Comparison of ENCODE assay signal across 10 cellular contexts in genomic region chr9:137310190-137311052, GRCh38. TPM values are rescaled to one million over a fixed set of nuclear protein-coding genes. Genes with fewer than 3 reads are reported as not detected.
A peak's percentile ranks its signal among the peaks of the same experiment; 100 is the strongest.
DNase-seq lines count a peak whose midpoint lies in the region; FAIRE-seq and TF ChIP-seq lines count a peak whose summit lies in the region.
"Had no signal": no experiment of that assay in that cellular context is flagged by ENCODE, and none has a peak within 500 bp of the region (broad histone marks: within the 10 kb centered on the region; RNA-seq: fewer than 3 reads in every experiment).

No MANE protein-coding gene starts in this region.

- no peak overlapping the region for H3K9ac ChIP-seq in kidney (ENCODE audit: low read length in 2 of 2)

- no peak for FAIRE-seq in GM12891 (lab: Jason Lieb, UNC)
- no peak for FAIRE-seq in kidney (lab: Jason Lieb, UNC)

- H3K9me3 ChIP-seq in kidney (ENCODE audit: control insufficient read depth in 1 of 2, low read length in 2 of 2) (no peaks in the 10 kb centered on the region), tibial artery (no peaks in the 10 kb centered on the region), testis (no peaks in the 10 kb centered on the region)

- H3K36me3 ChIP-seq in kidney (ENCODE audit: control insufficient read depth in 1 of 2, insufficient read depth in 2 of 2, low read length in 2 of 2) (no peaks in the 10 kb centered on the region), tibial artery (no peaks in the 10 kb centered on the region), testis (ENCODE audit: low read depth, missing control alignments) (no peaks in the 10 kb centered on the region)

- H3K4me1 ChIP-seq in kidney (ENCODE audit: control insufficient read depth in 1 of 2, insufficient read depth in 1 of 2, low read depth in 1 of 2, low read length in 2 of 2) = peaks cover 8 to 15% of the 10 kb centered on the region in 2 donors
- H3K4me1 ChIP-seq in tibial artery = peaks cover 0 to 62% (median 24%) of the 10 kb centered on the region in 4 donors
- H3K4me1 ChIP-seq in testis = peaks cover 27% of the 10 kb centered on the region

- DNase-seq in GM12891 (ENCODE audit: insufficient read length, low spot score) (peak; percentile 30), RPMI8226 (peak; percentile 69), kidney (peak; percentile 83), NCI-H345 (lab: John Stamatoyannopoulos, UW) (no peak), SIG-M5 treated with dmso at 0.1 percent for 504 hours (lab: John Stamatoyannopoulos, UW; ENCODE audit: unreplicated experiment) (no peak), tibial artery (no peak), testis (no peak)
- DNase-seq: NCI-H1092 treated with DMSO at 0.1 percent for 48 hours had no signal

- intact Hi-C loops in kidney (cut with DNase I) (no loop called here), tibial artery (cut with DNase I; ENCODE audit: low total_unique reads) (no loop called here), testis (cut with DNase I; ENCODE audit: low total_unique reads) (loop anchor here (10.0 kb wide), 1 partner anchor 94 kb away; no protein-coding TSS in a partner anchor)

- H3K4me3 ChIP-seq in kidney (ENCODE audit: low read length in 2 of 2) (no peak overlapping the region), tibial artery (no peak overlapping the region), testis (no peak overlapping the region)

- TF ChIP-seq CTCF in 22Rv1 (IDR thresholded peaks at IDR 0.05) (no peak), kidney (IDR thresholded peaks at IDR 0.05; ENCODE audit: borderline replicate concordance, extremely low read depth, insufficient read depth) (no peak), tibial artery (IDR thresholded peaks at IDR 0.05) (no peak), testis (IDR thresholded peaks at IDR 0.05) (no peak)

- 84 to 89% methylated on average over 8 to 20 of the region's 20 CpGs for WGBS in testis, 2 donors

- no peak for TF ChIP-seq POLR2A in GM12891 (IDR thresholded peaks at IDR 0.05; ENCODE audit: low read depth, low read length)
- TF ChIP-seq POLR2A in testis (IDR thresholded peaks at IDR 0.05) = no peak

- H3K27ac ChIP-seq in 22Rv1 (peak overlapping the region; percentile 69), kidney (ENCODE audit: low read depth in 2 of 2, low read length in 2 of 2) (no peak overlapping the region), tibial artery (no peak overlapping the region), testis (no peak overlapping the region)

- H3K27me3 ChIP-seq in tibial artery (peaks cover 0 to 70% of the 10 kb centered on the region in 2 donors), testis (no peaks in the 10 kb centered on the region)

TF ChIP-seq in GM12891, 5 proteins besides CTCF, POLR2A, EP300 and RAD21:
- TF ChIP-seq SPI1 (IDR thresholded peaks at IDR 0.05; ENCODE audit: low read depth, low read length) = no peak
- TF ChIP-seq POU2F2 (IDR thresholded peaks at IDR 0.05; ENCODE audit: low read depth, low read length) = no peak
- TF ChIP-seq POLR2AphosphoS5 (IDR thresholded peaks at IDR 0.05; ENCODE audit: low read depth, low read length) = no peak
- no peak for TF ChIP-seq PAX5 (IDR thresholded peaks at IDR 0.05; ENCODE audit: insufficient read depth, low read length, severe bottlenecking)
- no peak for TF ChIP-seq TAF1 (IDR thresholded peaks at IDR 0.05; ENCODE audit: low read depth, low read length)

RNA-seq across cellular contexts. Expression of gene NRARP, which starts 8.3 kb away (rescaled TPM):
- 3.0 TPM for polyA plus RNA-seq in GM12891 (2012; ENCODE audit: low read depth, missing spikeins)
- total RNA-seq in kidney = 4.7 TPM
- 1.7 TPM for polyA plus RNA-seq in kidney (ENCODE audit: insufficient read depth, low read depth, low replicate concordance)
- total RNA-seq in testis = 10 to 100 TPM; 14.4 to 40.6 TPM
- polyA plus RNA-seq in testis (ENCODE audit: insufficient read depth, low read depth, low replicate concordance) = 5.2 TPM

RNA-seq across cellular contexts. Expression of gene TOR4A, which starts 32.9 kb away (rescaled TPM):
- polyA plus RNA-seq in GM12891 (2012; ENCODE audit: low read depth, missing spikeins) = 5.2 TPM
- total RNA-seq in kidney (23.8 TPM), testis (1 to 10 TPM; 3.4 to 4.5 TPM)
- polyA plus RNA-seq in kidney (ENCODE audit: insufficient read depth, low read depth, low replicate concordance) (4.9 TPM), testis (ENCODE audit: insufficient read depth, low read depth, low replicate concordance) (2.1 TPM)

RNA-seq across cellular contexts. Expression of gene NELFB, which starts 55.3 kb away (rescaled TPM):
- 30.7 TPM for polyA plus RNA-seq in GM12891 (2012; ENCODE audit: low read depth, missing spikeins)
- total RNA-seq in kidney (57.3 TPM), testis (10 to 100 TPM; 60.9 to 76.7 TPM)
- polyA plus RNA-seq in kidney (ENCODE audit: insufficient read depth, low read depth, low replicate concordance) (43.8 TPM), testis (ENCODE audit: insufficient read depth, low read depth, low replicate concordance) (55.0 TPM)

RNA-seq across cellular contexts. Expression of gene STPG3, which starts 59.3 kb away (rescaled TPM):
- polyA plus RNA-seq in GM12891 (2012; ENCODE audit: low read depth, missing spikeins) = 0.28 TPM
- 0.38 TPM for total RNA-seq in kidney
- not detected for polyA plus RNA-seq in kidney (ENCODE audit: insufficient read depth, low read depth, low replicate concordance)
- 10 to 100 TPM; 14.6 to 34.1 TPM for total RNA-seq in testis
- 58.9 TPM for polyA plus RNA-seq in testis (ENCODE audit: insufficient read depth, low read depth, low replicate concordance)
- total RNA-seq: CD4-positive, alpha-beta T cell had no signal

Comparison
In these comparisons a context has a peak if more than half of its experiments do, and no peak if none do; other contexts are left out.
1. DNase-seq: peak in GM12891 (single experiment), RPMI8226 (single experiment) and kidney (single experiment); none in NCI-H345 (single experiment), SIG-M5 treated with dmso at 0.1 percent for 504 hours (single experiment), tibial artery (0 of 2) and testis (single experiment).